Comparison of ENCODE assay signal across 22 cellular contexts in the genomic region with DNA sequence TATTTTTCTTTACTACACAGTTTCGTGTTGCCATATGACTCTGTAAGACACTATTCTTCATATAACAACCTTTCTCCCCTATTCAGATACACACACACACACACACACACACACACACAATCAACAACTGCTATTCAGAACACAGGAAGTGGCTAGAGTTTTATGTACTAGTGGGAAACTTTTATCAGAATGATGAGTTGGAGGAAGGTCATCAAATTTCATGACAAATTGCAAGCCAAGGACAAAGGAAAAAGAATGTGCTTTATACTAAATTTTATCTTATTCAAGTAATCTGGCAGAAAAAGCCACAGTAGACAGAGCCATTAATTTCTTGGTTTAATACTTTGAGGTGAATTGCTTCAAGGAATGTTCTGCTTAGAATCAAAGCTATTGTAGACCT.
DNase-seq lines count a peak whose midpoint lies in the region; ATAC-seq, FAIRE-seq and TF ChIP-seq lines count a peak whose summit lies in the region.
"Had no signal": no experiment of that assay in that cellular context is flagged by ENCODE, and none has a peak within 500 bp of the region (broad histone marks: within the 10 kb centered on the region; RNA-seq: fewer than 3 reads in every experiment).

No MANE protein-coding gene starts in this region.

- CTCF ChIA-PET in mammary epithelial cell (lab: Charles Lee; ENCODE audit: low non-redundant PET) = no interaction called here
- CTCF ChIA-PET in MCF 10A (lab: Yijun Ruan, JAX) = no interaction called here

- no peak for FAIRE-seq in H54 (lab: Jason Lieb, UNC)
- FAIRE-seq: GM12892, GM18507, K562 had no signal

- TF ChIP-seq POLR2A in H54 (IDR thresholded peaks at IDR 0.05; ENCODE audit: low read depth, low read length) = no peak

- BruUV-seq in mammary epithelial cell (replicated peaks; lab: Mats Ljungman, UMichigan) = no TSS peak
- no TSS peak for BruUV-seq in MCF 10A (replicated peaks; lab: Mats Ljungman, UMichigan)

- H2AFZ ChIP-seq in mammary epithelial cell (ENCODE audit: low read depth, low read length) = peak overlapping the region; percentile 72
- H2AFZ ChIP-seq: PC-9 had no signal

- no peak overlapping the region for H3K9ac ChIP-seq in mammary epithelial cell (ENCODE audit: insufficient read depth, low read length)
- H3K9ac ChIP-seq: BLaER1 had no signal

- H3K36me3 ChIP-seq in mammary epithelial cell (ENCODE audit: insufficient read depth, low read length) = no peaks in the 10 kb centered on the region
- H3K36me3 ChIP-seq: BLaER1 had no signal

- H3K4me2 ChIP-seq in mammary epithelial cell (ENCODE audit: insufficient read depth, low read depth, low read length) = no peak overlapping the region
- H3K4me2 ChIP-seq: BLaER1, PC-9 had no signal

- H3K27me3 ChIP-seq in mammary epithelial cell (ENCODE audit: insufficient read depth, low read length) = no peaks in the 10 kb centered on the region
- H3K27me3 ChIP-seq: BLaER1 had no signal

- ATAC-seq in naive thymus-derived CD8-positive, alpha-beta T cell = no peak
- ATAC-seq: CD8-positive, alpha-beta T cell; K562 had no signal

- POLR2A ChIA-PET in MCF 10A (lab: Yijun Ruan, JAX) = no interaction called here
- POLR2A ChIA-PET in naive thymus-derived CD8-positive, alpha-beta T cell (lab: Charles Lee) = no interaction called here

- no peak for TF ChIP-seq CTCF in mammary epithelial cell (conservative IDR thresholded peaks at IDR 0.05 in 1 of 2, IDR thresholded peaks at IDR 0.05 in 1 of 2; ENCODE audit: extremely low read depth in 1 of 2, insufficient read depth in 1 of 2, low read depth in 1 of 2, low read length in 2 of 2)
- TF ChIP-seq CTCF in MCF 10A (IDR thresholded peaks at IDR 0.05; ENCODE audit: unreplicated experiment) = no peak

- H3K27ac ChIP-seq in mammary epithelial cell (ENCODE audit: insufficient read depth, low read depth, low read length) = no peak overlapping the region
- H3K27ac ChIP-seq: BLaER1, PC-9, RWPE1 had no signal

- no peaks in the 10 kb centered on the region for H3K9me3 ChIP-seq in mammary epithelial cell (replicated peaks; ENCODE audit: insufficient read depth, low read length)
- H3K9me3 ChIP-seq: BLaER1 had no signal

- 100% methylated on average over 1 of the region's 1 CpG for WGBS in mammary epithelial cell (ENCODE audit: low coverage, missing lambda C conversion rate)

- DNase-seq in mammary epithelial cell = peak; percentile 28
- DNase-seq in MCF 10A (ENCODE audit: unreplicated experiment) = no peak
- DNase-seq in astrocyte of the hippocampus (ENCODE audit: low read depth, low spot score) = peak; percentile 20
- peak; percentile 3 for DNase-seq in foreskin melanocyte
- DNase-seq in stimulated activated CD4-positive, alpha-beta T cell treated with anti-CD3 and anti-CD28 coated beads, Interleukin-2, amount 100 ng/mL, for 48 hours = no peak
- DNase-seq in naive thymus-derived CD8-positive, alpha-beta T cell = no peak
- no peak for DNase-seq in H54 (ENCODE audit: insufficient read length, low spot score)
- DNase-seq in UCSD-AML1 (lab: John Stamatoyannopoulos, UW; ENCODE audit: unreplicated experiment) = no peak
- DNase-seq: 8988T; CD8-positive, alpha-beta T cell; GOT3; NCI-H1417 treated with DMSO at 0.1 percent for 48 hours; NCI-H187 treated with DMSO at 0.1 percent for 48 hours; NCI-H2227 treated with DMSO at 0.1 percent for 48 hours; NCI-H524; PC-9; SIG-M5 had no signal

- in situ Hi-C loops in mammary epithelial cell (cut with MboI; ENCODE audit: low sequenced_read_pairs in 2 of 2) = no loop called here

- H3K79me2 ChIP-seq in mammary epithelial cell (ENCODE audit: insufficient read depth, low read length) = no peaks in the 10 kb centered on the region

- peaks cover 10% of the 10 kb centered on the region for H3K4me1 Mint-ChIP-seq in MCF 10A (ENCODE audit: insufficient read depth, unreplicated experiment)
- H3K4me1 Mint-ChIP-seq in naive thymus-derived CD8-positive, alpha-beta T cell = no peaks in the 10 kb centered on the region

- H4K20me1 ChIP-seq in mammary epithelial cell (ENCODE audit: insufficient read depth, low read length) = no peaks in the 10 kb centered on the region
- H4K20me1 ChIP-seq: BLaER1 had no signal

- intact Hi-C loops in mammary epithelial cell (cut with micrococcal nuclease) (no loop called here), MCF 10A (cut with micrococcal nuclease) (no loop called here)

- no peak overlapping the region for H3K4me3 ChIP-seq in mammary epithelial cell (replicated peaks in 1 of 3; ENCODE audit: insufficient read depth in 1 of 3, low read depth in 2 of 3, low read length in 3 of 3)
- H3K4me3 ChIP-seq: BLaER1, K562, PC-9 had no signal

- H3K36me3 Mint-ChIP-seq in MCF 10A (ENCODE audit: insufficient read depth, unreplicated experiment) = no peaks in the 10 kb centered on the region
- H3K36me3 Mint-ChIP-seq in naive thymus-derived CD8-positive, alpha-beta T cell = no peaks in the 10 kb centered on the region
- H3K36me3 Mint-ChIP-seq: CD8-positive, alpha-beta T cell had no signal

- no peak overlapping the region for H3K4me3 Mint-ChIP-seq in MCF 10A (ENCODE audit: unreplicated experiment)
- no peak overlapping the region for H3K4me3 Mint-ChIP-seq in naive thymus-derived CD8-positive, alpha-beta T cell
- H3K4me3 Mint-ChIP-seq: CD8-positive, alpha-beta T cell had no signal

- no peaks in the 10 kb centered on the region for H3K27me3 Mint-ChIP-seq in MCF 10A (ENCODE audit: insufficient read depth, unreplicated experiment)
- H3K27me3 Mint-ChIP-seq in naive thymus-derived CD8-positive, alpha-beta T cell = no peaks in the 10 kb centered on the region

- peaks cover 16% of the 10 kb centered on the region for H3K4me1 ChIP-seq in mammary epithelial cell (ENCODE audit: insufficient read depth, low read length)
- H3K4me1 ChIP-seq: BLaER1 had no signal

- H3K27ac Mint-ChIP-seq in MCF 10A (ENCODE audit: low read depth, unreplicated experiment) = no peak overlapping the region
- H3K27ac Mint-ChIP-seq in naive thymus-derived CD8-positive, alpha-beta T cell = no peak overlapping the region
- H3K27ac Mint-ChIP-seq: CD8-positive, alpha-beta T cell had no signal

- H3K9me3 Mint-ChIP-seq in MCF 10A (ENCODE audit: unreplicated experiment) = no peaks in the 10 kb centered on the region
- peaks cover 0 to 23% (median 5%) of the 10 kb centered on the region in 9 donors for H3K9me3 Mint-ChIP-seq in naive thymus-derived CD8-positive, alpha-beta T cell

- dilution Hi-C loops in mammary epithelial cell (cut with HindIII; ENCODE audit: low sequenced_read_pairs) = no loop called here

Comparison
In these comparisons a context has a peak if more than half of its experiments do, and no peak if none do; other contexts are left out.
1. DNase-seq: peak in mammary epithelial cell (single experiment), astrocyte of the hippocampus (single experiment) and foreskin melanocyte (single experiment); none in MCF 10A (single experiment), stimulated activated CD4-positive, alpha-beta T cell treated with anti-CD3 and anti-CD28 coated beads, Interleukin-2, amount 100 ng/mL, for 48 hours (0 of 2), naive thymus-derived CD8-positive, alpha-beta T cell (0 of 10), H54 (single experiment) and UCSD-AML1 (single experiment).